8 cellular contexts compared by ENCODE assay signal in genomic region chr2:70647873-70648481, GRCh38.
DNase-seq lines count a peak whose midpoint lies in the region; ATAC-seq and TF ChIP-seq lines count a peak whose summit lies in the region.

No MANE protein-coding gene starts in this region.

- no peak overlapping the region for H3K4me3 ChIP-seq in endodermal cell (ENCODE audit: low read length)

- ATAC-seq in HG03159 (IDR thresholded peaks at IDR 0.05; ENCODE audit: unreplicated experiment) (peak; percentile 84), HG03432 (IDR thresholded peaks at IDR 0.05; ENCODE audit: unreplicated experiment) (no peak)
- ATAC-seq in activated CD8-positive, alpha-beta T cell treated with anti-CD3 and anti-CD28 coated beads for 36 hours, result peak; percentile 92

- H3K9me3 Mint-ChIP-seq in activated CD8-positive, alpha-beta T cell treated with anti-CD3 and anti-CD28 coated beads for 36 hours, result no peaks in the 10 kb centered on the region
- no peaks in the 10 kb centered on the region for H3K9me3 Mint-ChIP-seq in endodermal cell

- intact Hi-C loops in activated CD8-positive, alpha-beta T cell treated with anti-CD3 and anti-CD28 coated beads for 36 hours (cut with micrococcal nuclease), result loop anchor here (5.0 kb wide), 2 partner anchors 306 to 346 kb away; partner anchors contain the start of gene FAM136A

- no peaks in the 10 kb centered on the region for H3K9me3 ChIP-seq in endodermal cell (ENCODE audit: control insufficient read depth, low read length)

- CTCF ChIA-PET in activated CD8-positive, alpha-beta T cell treated with anti-CD3 and anti-CD28 coated beads for 36 hours (lab: Charles Lee), result interaction anchor here (0.8 to 10.0 kb wide), 12 partner anchors 10 to 344 kb away, joined by 3 to 98 read pairs (median 4); partner anchors contain the start of genes ADD2 and FAM136A

- H3K9ac ChIP-seq in endodermal cell (ENCODE audit: extremely low read depth, low read length, poor library complexity, severe bottlenecking), result no peak overlapping the region

- no peaks in the 10 kb centered on the region for H3K4me1 Mint-ChIP-seq in activated CD8-positive, alpha-beta T cell treated with anti-CD3 and anti-CD28 coated beads for 36 hours (ENCODE audit: low read depth)
- no peaks in the 10 kb centered on the region for H3K4me1 Mint-ChIP-seq in endodermal cell

- 3% methylated on average over 6 to 7 of the region's 9 CpGs for WGBS in endodermal cell (ENCODE audit: insufficient coverage in 1 of 2, insufficient read length in 1 of 2), 2 experiments

- no peak overlapping the region for H3K27ac ChIP-seq in endodermal cell (ENCODE audit: low read depth, low read length)

- no peak overlapping the region for H3K4me3 Mint-ChIP-seq in activated CD8-positive, alpha-beta T cell treated with anti-CD3 and anti-CD28 coated beads for 36 hours
- no peak overlapping the region for H3K4me3 Mint-ChIP-seq in endodermal cell

- TF ChIP-seq CTCF in activated CD8-positive, alpha-beta T cell treated with anti-CD3 and anti-CD28 coated beads for 36 hours (IDR thresholded peaks at IDR 0.05), result peak; percentile 96
- TF ChIP-seq CTCF in endodermal cell (conservative IDR thresholded peaks at IDR 0.05), result peak; percentile 99

- POLR2A ChIA-PET in activated CD8-positive, alpha-beta T cell treated with anti-CD3 and anti-CD28 coated beads for 36 hours (lab: Charles Lee), result no interaction called here

- no peaks in the 10 kb centered on the region for H3K36me3 ChIP-seq in endodermal cell (ENCODE audit: control insufficient read depth, insufficient read depth, low read length)

- H3K27ac Mint-ChIP-seq in activated CD8-positive, alpha-beta T cell treated with anti-CD3 and anti-CD28 coated beads for 36 hours, result no peak overlapping the region
- no peak overlapping the region for H3K27ac Mint-ChIP-seq in endodermal cell

- H3K27me3 ChIP-seq in endodermal cell (ENCODE audit: control insufficient read depth, insufficient read depth, low read length, poor library complexity, severe bottlenecking), result peaks cover 21% of the 10 kb centered on the region

- no peaks in the 10 kb centered on the region for H3K36me3 Mint-ChIP-seq in activated CD8-positive, alpha-beta T cell treated with anti-CD3 and anti-CD28 coated beads for 36 hours (ENCODE audit: low read depth)
- no peaks in the 10 kb centered on the region for H3K36me3 Mint-ChIP-seq in endodermal cell (ENCODE audit: low read depth)

- peaks cover 6% of the 10 kb centered on the region for H3K27me3 Mint-ChIP-seq in activated CD8-positive, alpha-beta T cell treated with anti-CD3 and anti-CD28 coated beads for 36 hours
- H3K27me3 Mint-ChIP-seq in endodermal cell (ENCODE audit: insufficient read depth), result peaks cover 23% of the 10 kb centered on the region

- H3K4me1 ChIP-seq in endodermal cell (ENCODE audit: control insufficient read depth, insufficient read depth, low read length), result no peaks in the 10 kb centered on the region

- peak; percentile 36 for DNase-seq in GDM1 (lab: John Stamatoyannopoulos, UW)
- peak; percentile 46 for DNase-seq in NCI-H774 (lab: John Stamatoyannopoulos, UW)
- DNase-seq in activated CD8-positive, alpha-beta T cell treated with anti-CD3 and anti-CD28 coated beads for 36 hours, result peak; percentile 88
- peak; percentile 97 for DNase-seq in endodermal cell
- peak; percentile 66 for DNase-seq in mucosa of gallbladder (ENCODE audit: low spot score)
- peak; percentile 53 for DNase-seq in stimulated activated CD8-positive, alpha-beta memory T cell treated with anti-CD3 and anti-CD28 coated beads, Interleukin-7, amount 100 ng/mL, for 24 hours (ENCODE audit: low read depth)

Comparison
In these comparisons a context has a peak if more than half of its experiments do, and no peak if none do; other contexts are left out.
1. DNase-seq: peak in every context shown above with its lines; median percentile 97 in endodermal cell; 88 in activated CD8-positive, alpha-beta T cell treated with anti-CD3 and anti-CD28 coated beads for 36 hours; 66 in mucosa of gallbladder; 53 in stimulated activated CD8-positive, alpha-beta memory T cell treated with anti-CD3 and anti-CD28 coated beads, Interleukin-7, amount 100 ng/mL, for 24 hours; 46 in NCI-H774; 36 in GDM1.